In genomic region chr12:116317986-116318737, GRCh38 we compare ENCODE assay signal across 13 cellular contexts. TPM values are rescaled to one million over a fixed set of nuclear protein-coding genes. Genes with fewer than 3 reads are reported as not detected.
DNase-seq lines count a peak whose midpoint lies in the region; ATAC-seq, FAIRE-seq and TF ChIP-seq lines count a peak whose summit lies in the region.
"Had no signal": no experiment of that assay in that cellular context is flagged by ENCODE, and none has a peak within 500 bp of the region (broad histone marks: within the 10 kb centered on the region; RNA-seq: fewer than 3 reads in every experiment).

No MANE protein-coding gene starts in this region.

- H3K9ac ChIP-seq in K562 (ENCODE audit: insufficient read depth in 1 of 2, low read depth in 2 of 2, low read length in 2 of 2), result no peak overlapping the region

- H3K36me3 Mint-ChIP-seq in HFFc6 (ENCODE audit: low read depth), result no peaks in the 10 kb centered on the region
- H3K36me3 Mint-ChIP-seq in activated naive CD4-positive, alpha-beta T cell treated with anti-CD3 and anti-CD28 coated beads for 36 hours (ENCODE audit: low read depth), result no peaks in the 10 kb centered on the region
- H3K36me3 Mint-ChIP-seq: naive thymus-derived CD8-positive, alpha-beta T cell had no signal

- ATAC-seq in K562 (no peak), HG02763 (IDR thresholded peaks at IDR 0.05; ENCODE audit: unreplicated experiment) (no peak)
- ATAC-seq: naive thymus-derived CD8-positive, alpha-beta T cell; Panc1 had no signal

- DNase-seq in HFFc6 (no peak), K562 (ENCODE audit: extremely low read depth in 1 of 4, low spot score in 3 of 4) (no peak), left kidney (ENCODE audit: low read depth, low spot score) (peak; percentile 21), NCI-H524 treated with DMSO at 0.1 percent for 48 hours (lab: John Stamatoyannopoulos, UW) (no peak), NCI-H446 treated with DMSO at 0.1 percent for 48 hours (lab: John Stamatoyannopoulos, UW) (no peak)
- DNase-seq in activated naive CD4-positive, alpha-beta T cell treated with anti-CD3 and anti-CD28 coated beads for 36 hours, result no peak
- DNase-seq: activated naive CD4-positive, alpha-beta T cell treated with Interleukin-2 at 50 U/mL for 16 hours; H9; naive thymus-derived CD8-positive, alpha-beta T cell; NCI-H146 had no signal

- POLR2A ChIA-PET in K562 (lab: Yijun Ruan, JAX), result interaction anchor here (0.6 kb wide), 1 partner anchor 13 kb away, joined by 3 read pairs; no protein-coding TSS in a partner anchor

- peak overlapping the region; percentile 36; the same call in 1 of the 2 replicates for H3K27ac Mint-ChIP-seq in HFFc6
- H3K27ac Mint-ChIP-seq in activated naive CD4-positive, alpha-beta T cell treated with anti-CD3 and anti-CD28 coated beads for 36 hours, result no peak overlapping the region
- H3K27ac Mint-ChIP-seq: H9 had no signal

- no peaks in the 10 kb centered on the region for H3K9me3 Mint-ChIP-seq in HFFc6
- no peaks in the 10 kb centered on the region for H3K9me3 Mint-ChIP-seq in activated naive CD4-positive, alpha-beta T cell treated with anti-CD3 and anti-CD28 coated beads for 36 hours

- CTCF ChIA-PET in K562 (lab: Yijun Ruan, JAX; ENCODE audit: low intra/inter-chr PET ratio), result no interaction called here
- CTCF ChIA-PET in activated naive CD4-positive, alpha-beta T cell treated with anti-CD3 and anti-CD28 coated beads for 36 hours (lab: Charles Lee), result no interaction called here

- no TSS peak for BruUV-seq in K562 (replicated peaks; lab: Mats Ljungman, UMichigan)

- peaks cover 8% of the 10 kb centered on the region for H3K27me3 Mint-ChIP-seq in HFFc6 (ENCODE audit: insufficient read depth)
- H3K27me3 Mint-ChIP-seq in activated naive CD4-positive, alpha-beta T cell treated with anti-CD3 and anti-CD28 coated beads for 36 hours (ENCODE audit: low read depth), result no peaks in the 10 kb centered on the region

- H3K27ac ChIP-seq in K562 (ENCODE audit: extremely low read depth, low read depth, low read length), result no peak overlapping the region
- H3K27ac ChIP-seq in skin epidermis, result peak overlapping the region in 13 of 21 experiments; percentile 34 to 75 (median 55)

- H3K36me3 ChIP-seq in K562 (ENCODE audit: control insufficient read depth, insufficient read depth, low read length), result no peaks in the 10 kb centered on the region

- no peak for TF ChIP-seq EP300 in K562 (IDR thresholded peaks at IDR 0.05; ENCODE audit: low read length)

- H3K4me1 Mint-ChIP-seq in HFFc6 (ENCODE audit: low read depth), result peaks cover 46% of the 10 kb centered on the region
- H3K4me1 Mint-ChIP-seq in activated naive CD4-positive, alpha-beta T cell treated with anti-CD3 and anti-CD28 coated beads for 36 hours (ENCODE audit: low read depth), result peaks cover 22% of the 10 kb centered on the region

- H3K79me2 ChIP-seq in K562 (ENCODE audit: control insufficient read depth, insufficient read depth, low read length), result no peaks in the 10 kb centered on the region

- no peak for TF ChIP-seq CTCF in HFFc6 (IDR thresholded peaks at IDR 0.05)
- no peak for TF ChIP-seq CTCF in K562 (IDR thresholded peaks at IDR 0.05 in 2 of 3, conservative IDR thresholded peaks at IDR 0.05 in 1 of 3; ENCODE audit: insufficient read depth in 2 of 3, low read depth in 1 of 3, low read length in 3 of 3)

- TF ChIP-seq POLR2A in K562 (conservative IDR thresholded peaks at IDR 0.05), result no peak

- FAIRE-seq in K562 (lab: Jason Lieb, UNC), result no peak

- TF ChIP-seq RAD21 in K562 (CRISPR knock-in tag; conservative IDR thresholded peaks at IDR 0.05 in 1 of 2, IDR thresholded peaks at IDR 0.05 in 1 of 2), result no peak

- no peaks in the 10 kb centered on the region for H4K20me1 ChIP-seq in K562 (replicated peaks; ENCODE audit: control insufficient read depth, insufficient read depth, low read length)

- no peaks in the 10 kb centered on the region for H3K9me1 ChIP-seq in K562 (ENCODE audit: control insufficient read depth, insufficient read depth, low read length)

- H3K4me2 ChIP-seq in K562 (ENCODE audit: insufficient read depth, low read length), result no peak overlapping the region

- H3K9me3 ChIP-seq in K562 (replicated peaks; ENCODE audit: control insufficient read depth, insufficient read depth, low read depth, low read length), result no peaks in the 10 kb centered on the region

- in situ Hi-C loops in K562 (cut with MboI), result no loop called here

- intact Hi-C loops in K562 (cut with micrococcal nuclease), result no loop called here
- intact Hi-C loops in activated naive CD4-positive, alpha-beta T cell treated with anti-CD3 and anti-CD28 coated beads for 36 hours (cut with micrococcal nuclease), result no loop called here

- no peaks in the 10 kb centered on the region for H3K27me3 ChIP-seq in K562 (ENCODE audit: control insufficient read depth in 2 of 2, insufficient read depth in 2 of 2, low read length in 2 of 2)

- H3K4me3 Mint-ChIP-seq in HFFc6, result no peak overlapping the region
- no peak overlapping the region for H3K4me3 Mint-ChIP-seq in activated naive CD4-positive, alpha-beta T cell treated with anti-CD3 and anti-CD28 coated beads for 36 hours
- H3K4me3 Mint-ChIP-seq: H9 had no signal

- H2AFZ ChIP-seq in K562 (ENCODE audit: low read depth, low read length), result 0 out of 2 replicates have a peak overlapping the region, but pooled peaks have one; percentile 25

- H3K4me3 ChIP-seq in K562 (no peak overlapping the region), skin epidermis (peak overlapping the region in 3 of 7 experiments; percentile 0 to 10 (median 4))

- 70% methylated on average over 24 of the region's 26 CpGs for WGBS in K562 (ENCODE audit: insufficient coverage, low coverage, missing lambda C conversion rate)

- H3K4me1 ChIP-seq in K562 (replicated peaks in 1 of 2; ENCODE audit: control insufficient read depth in 2 of 2, insufficient read depth in 2 of 2, low read length in 2 of 2), result peaks cover 0 to 4% of the 10 kb centered on the region in 2 experiments; a peak in 1 of 5 replicates

TF ChIP-seq in K562, 482 proteins besides CTCF, POLR2A, EP300 and RAD21:
- no peak for TF ChIP-seq ETV5 (CRISPR knock-in tag; IDR thresholded peaks at IDR 0.05; ENCODE audit: low read depth)
- TF ChIP-seq TEAD1 (CRISPR knock-in tag; IDR thresholded peaks at IDR 0.05), result no peak
- no peak for TF ChIP-seq CBFB (CRISPR knock-in tag; IDR thresholded peaks at IDR 0.05)
- TF ChIP-seq POLR3A (IDR thresholded peaks at IDR 0.05; ENCODE audit: borderline replicate concordance, extremely low read depth, insufficient read depth, insufficient read length), result no peak
- TF ChIP-seq BCOR (IDR thresholded peaks at IDR 0.05), result peak; percentile 56; the same call in 1 of the 2 replicates
- no peak for TF ChIP-seq ZNF589 (CRISPR knock-in tag; IDR thresholded peaks at IDR 0.05; ENCODE audit: low read depth)
- TF ChIP-seq, protein P1, sequence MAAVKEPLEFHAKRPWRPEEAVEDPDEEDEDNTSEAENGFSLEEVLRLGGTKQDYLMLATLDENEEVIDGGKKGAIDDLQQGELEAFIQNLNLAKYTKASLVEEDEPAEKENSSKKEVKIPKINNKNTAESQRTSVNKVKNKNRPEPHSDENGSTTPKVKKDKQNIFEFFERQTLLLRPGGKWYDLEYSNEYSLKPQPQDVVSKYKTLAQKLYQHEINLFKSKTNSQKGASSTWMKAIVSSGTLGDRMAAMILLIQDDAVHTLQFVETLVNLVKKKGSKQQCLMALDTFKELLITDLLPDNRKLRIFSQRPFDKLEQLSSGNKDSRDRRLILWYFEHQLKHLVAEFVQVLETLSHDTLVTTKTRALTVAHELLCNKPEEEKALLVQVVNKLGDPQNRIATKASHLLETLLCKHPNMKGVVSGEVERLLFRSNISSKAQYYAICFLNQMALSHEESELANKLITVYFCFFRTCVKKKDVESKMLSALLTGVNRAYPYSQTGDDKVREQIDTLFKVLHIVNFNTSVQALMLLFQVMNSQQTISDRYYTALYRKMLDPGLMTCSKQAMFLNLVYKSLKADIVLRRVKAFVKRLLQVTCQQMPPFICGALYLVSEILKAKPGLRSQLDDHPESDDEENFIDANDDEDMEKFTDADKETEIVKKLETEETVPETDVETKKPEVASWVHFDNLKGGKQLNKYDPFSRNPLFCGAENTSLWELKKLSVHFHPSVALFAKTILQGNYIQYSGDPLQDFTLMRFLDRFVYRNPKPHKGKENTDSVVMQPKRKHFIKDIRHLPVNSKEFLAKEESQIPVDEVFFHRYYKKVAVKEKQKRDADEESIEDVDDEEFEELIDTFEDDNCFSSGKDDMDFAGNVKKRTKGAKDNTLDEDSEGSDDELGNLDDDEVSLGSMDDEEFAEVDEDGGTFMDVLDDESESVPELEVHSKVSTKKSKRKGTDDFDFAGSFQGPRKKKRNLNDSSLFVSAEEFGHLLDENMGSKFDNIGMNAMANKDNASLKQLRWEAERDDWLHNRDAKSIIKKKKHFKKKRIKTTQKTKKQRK (IDR thresholded peaks at IDR 0.05; ENCODE audit: borderline replicate concordance, low read depth, low read length), result no peak

RNA-seq across cellular contexts. Expression of gene MED13L, which starts 40.7 kb away (rescaled TPM):
- total RNA-seq in HFFc6 (2021; fragmentation: NEBNext Ultra II Directional; extraction: Animal tissue kit (Norgen Biotek cat#: 25700)), result 10 to 100 TPM; 74.5 to 84.2 (median 77.7) TPM
- 259 and 607 TPM in 2 replicates for total RNA-seq in K562 (2011; cell fraction: chromatin; rRNA removed; ENCODE audit: low replicate concordance)
- 97.6 and 127 TPM in 2 replicates for total RNA-seq in K562 (2011; cell fraction: nucleolus; rRNA removed)
- 277 and 397 TPM in 2 replicates for total RNA-seq in K562 (2011; cell fraction: nucleoplasm; rRNA removed)
- total RNA-seq in K562 (2014; rRNA removed), result 29.3 and 32.5 TPM in 2 replicates
- 71.9 and 82.3 TPM in 2 replicates for total RNA-seq in K562 (2014; rRNA removed; fragmentation: Illumina TruSeq; extraction: Trizol)
- 70.1 and 70.8 TPM in 2 replicates for total RNA-seq in K562 (2015; rRNA removed; fragmentation: Illumina TruSeq; extraction: Trizol)
- total RNA-seq in K562 (2021), result 76.9 and 90.3 TPM in 2 replicates
- polyA plus RNA-seq in K562 (2011; rRNA removed), result 45.8 and 48.0 TPM in 2 replicates
- 26.1 and 36.3 TPM in 2 replicates for polyA plus RNA-seq in K562 (2011; cell fraction: cytosol; rRNA removed)
- polyA plus RNA-seq in K562 (2011; cell fraction: nucleus; rRNA removed), result 102 and 117 TPM in 2 replicates
- 29.2 and 39.4 TPM in 2 replicates for polyA plus RNA-seq in K562 (2012)
- 34.0 and 36.9 TPM in 2 replicates for polyA plus RNA-seq in K562 (2014; fragmentation: Illumina TruSeq; extraction: Trizol)
- 10 to 100 TPM; 13.4 to 22.0 TPM for polyA plus RNA-seq in K562 (2014; fragmentation: Nextera tagmentation; extraction: Ambion mirVana)
- polyA plus RNA-seq in K562 (2014; rRNA removed), result 25.7 and 26.8 TPM in 2 replicates
- polyA minus RNA-seq in K562 (2011; rRNA and poly(A)+ RNA removed), result 279 and 322 TPM in 2 replicates
- 59.1 and 73.6 TPM in 2 replicates for polyA minus RNA-seq in K562 (2011; cell fraction: cytosol; rRNA and poly(A)+ RNA removed)
- polyA minus RNA-seq in K562 (2011; cell fraction: nucleus; rRNA and poly(A)+ RNA removed), result 174 and 313 TPM in 2 replicates
- 10 to 100 TPM; 42.4 to 46.0 TPM for total RNA-seq in activated naive CD4-positive, alpha-beta T cell treated with anti-CD3 and anti-CD28 coated beads for 36 hours
